Comparison of ENCODE assay signal across 13 cellular contexts in the genomic region with DNA sequence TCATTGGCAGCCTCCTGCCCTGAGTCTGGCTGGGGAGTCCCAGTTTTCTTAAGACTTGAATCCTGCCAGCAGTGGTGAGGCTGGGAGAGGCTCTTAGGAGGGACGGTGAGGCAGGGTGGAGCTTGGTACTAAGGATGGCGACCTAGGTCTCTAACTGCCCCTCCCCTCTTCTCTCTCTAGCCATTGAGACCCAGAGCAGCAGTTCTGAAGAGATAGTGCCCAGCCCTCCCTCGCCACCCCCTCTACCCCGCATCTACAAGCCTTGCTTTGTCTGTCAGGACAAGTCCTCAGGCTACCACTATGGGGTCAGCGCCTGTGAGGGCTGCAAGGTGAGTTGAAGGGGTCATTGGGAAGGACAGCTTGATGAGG. TPM values are rescaled to one million over a fixed set of nuclear protein-coding genes. Genes with fewer than 3 reads are reported as not detected.
DNase-seq lines count a peak whose midpoint lies in the region; ATAC-seq, FAIRE-seq and TF ChIP-seq lines count a peak whose summit lies in the region.
"Had no signal": no experiment of that assay in that cellular context is flagged by ENCODE, and none has a peak within 500 bp of the region (broad histone marks: within the 10 kb centered on the region; RNA-seq: fewer than 3 reads in every experiment).

No MANE protein-coding gene starts in this region.

- H3K4me3 Mint-ChIP-seq in astrocyte (ENCODE audit: unreplicated experiment), result peak overlapping the region; percentile 27
- H3K4me3 Mint-ChIP-seq: activated naive CD4-positive, alpha-beta T cell treated with anti-CD3 and anti-CD28 coated beads, Interleukin-2, amount 50 U/mL, for 24 hours had no signal

- CTCF ChIA-PET in IMR-90 (lab: Yijun Ruan, JAX), result no interaction called here

- H4K20me1 ChIP-seq in IMR-90 (ENCODE audit: insufficient read depth, low read length) (peaks cover 74% of the 10 kb centered on the region), astrocyte (ENCODE audit: insufficient read depth, low read length) (peaks cover 78% of the 10 kb centered on the region)

- H3K4me1 ChIP-seq in IMR-90 (ENCODE audit: control insufficient read depth, insufficient read depth, low read length), result peaks cover 59% of the 10 kb centered on the region
- peaks cover 73% of the 10 kb centered on the region for H3K4me1 ChIP-seq in astrocyte (ENCODE audit: insufficient read depth, low read length)
- H3K4me1 ChIP-seq in lung (ENCODE audit: control insufficient read depth in 2 of 2, insufficient read depth in 2 of 2, low read length in 2 of 2), result peaks cover 38 to 54% of the 10 kb centered on the region in 2 donors
- H3K4me1 ChIP-seq in spleen, result peaks cover 67 to 100% (median 97%) of the 10 kb centered on the region in 6 donors

- H2AFZ ChIP-seq in IMR-90 (replicated peaks; ENCODE audit: low read length, poor library complexity) (no peak overlapping the region), astrocyte (ENCODE audit: low read depth, low read length) (no peak overlapping the region)

- no peak for TF ChIP-seq POLR2A in IMR-90 (IDR thresholded peaks at IDR 0.05; ENCODE audit: low read depth, low read length)
- TF ChIP-seq POLR2A in spleen (IDR thresholded peaks at IDR 0.05), result no peak
- no peak for TF ChIP-seq POLR2A in GM18505 (IDR thresholded peaks at IDR 0.05; ENCODE audit: borderline replicate concordance, extremely low read depth, insufficient read depth, insufficient read length)

- H3K14ac ChIP-seq in IMR-90 (replicated peaks; ENCODE audit: low read depth, low read length), result no peak overlapping the region

- no peak overlapping the region for H2BK120ac ChIP-seq in IMR-90 (ENCODE audit: low read depth, low read length)

- TF ChIP-seq CTCF in IMR-90 (conservative IDR thresholded peaks at IDR 0.05; ENCODE audit: low read depth, low read length), result no peak
- TF ChIP-seq CTCF in astrocyte (IDR thresholded peaks at IDR 0.05; ENCODE audit: insufficient read depth, low read depth, low read length), result no peak
- no peak for TF ChIP-seq CTCF in lung (IDR thresholded peaks at IDR 0.05; ENCODE audit: control extremely low read depth, extremely low read depth)
- TF ChIP-seq CTCF in spleen (IDR thresholded peaks at IDR 0.05 in 8 of 11, conservative IDR thresholded peaks at IDR 0.05 in 3 of 11), result no peak

- ATAC-seq in IMR-90 (ENCODE audit: low read depth) (no peak), lung (ENCODE audit: insufficient read depth, low FRiP score) (no peak), GM21447 (IDR thresholded peaks at IDR 0.05; ENCODE audit: unreplicated experiment) (no peak), GM18505 (IDR thresholded peaks at IDR 0.05; ENCODE audit: unreplicated experiment) (no peak)

- peak overlapping the region; percentile 45 for H3K4ac ChIP-seq in IMR-90 (ENCODE audit: low read depth, low read length)

- H4K5ac ChIP-seq in IMR-90 (ENCODE audit: low read depth, low read length), result no peak overlapping the region; the same call in 1 of the 2 replicates

- H3K27ac ChIP-seq in IMR-90 (ENCODE audit: insufficient read depth, low read length) (no peak overlapping the region), astrocyte (ENCODE audit: low read depth, low read length) (no peak overlapping the region), lung (ENCODE audit: low read depth in 1 of 2, low read length in 1 of 2) (peak overlapping the region; percentile 6 to 71), spleen (peak overlapping the region; percentile 40 to 97 (median 92))

- no peak overlapping the region for H3K18ac ChIP-seq in IMR-90 (ENCODE audit: low read depth, low read length)

- no peak overlapping the region for H2BK20ac ChIP-seq in IMR-90 (ENCODE audit: low read depth, low read length)

- H3K36me3 Mint-ChIP-seq in astrocyte (ENCODE audit: low read depth, unreplicated experiment), result peaks cover 13% of the 10 kb centered on the region

- H3K27ac Mint-ChIP-seq in astrocyte (ENCODE audit: unreplicated experiment), result peak overlapping the region; percentile 72

- no peaks in the 10 kb centered on the region for H3K27me3 ChIP-seq in IMR-90 (ENCODE audit: control insufficient read depth, insufficient read depth, low read length)
- no peaks in the 10 kb centered on the region for H3K27me3 ChIP-seq in astrocyte (ENCODE audit: insufficient read depth, low read length)
- no peaks in the 10 kb centered on the region for H3K27me3 ChIP-seq in lung (ENCODE audit: control insufficient read depth, insufficient read depth)
- no peaks in the 10 kb centered on the region for H3K27me3 ChIP-seq in spleen (replicated peaks in 1 of 7)

- H3K36me3 ChIP-seq in IMR-90 (ENCODE audit: control insufficient read depth, insufficient read depth, low read length), result peaks cover 41% of the 10 kb centered on the region
- H3K36me3 ChIP-seq in astrocyte (ENCODE audit: insufficient read depth, low read length), result peaks cover 21% of the 10 kb centered on the region
- peaks cover 0 to 44% of the 10 kb centered on the region in 2 donors for H3K36me3 ChIP-seq in lung (ENCODE audit: control insufficient read depth in 2 of 2, insufficient read depth in 2 of 2, low read length in 2 of 2)
- H3K36me3 ChIP-seq in spleen, result peaks cover 0 to 54% (median 37%) of the 10 kb centered on the region in 6 donors

- H3K4me3 ChIP-seq in IMR-90 (ENCODE audit: insufficient read depth, low read depth, low read length) (no peak overlapping the region), astrocyte (ENCODE audit: insufficient read depth, low read depth, low read length) (no peak overlapping the region), lung (no peak overlapping the region), spleen (peak overlapping the region in 6 of 8 donors; percentile 5 to 78 (median 13))

- H3K9me3 Mint-ChIP-seq in astrocyte (ENCODE audit: unreplicated experiment), result no peaks in the 10 kb centered on the region
- H3K9me3 Mint-ChIP-seq: activated naive CD4-positive, alpha-beta T cell treated with anti-CD3 and anti-CD28 coated beads, Interleukin-2, amount 50 U/mL, for 24 hours had no signal

- no peak overlapping the region for H3K56ac ChIP-seq in IMR-90 (ENCODE audit: extremely low read depth, insufficient read depth, low read length)

- H2AK5ac ChIP-seq in IMR-90 (ENCODE audit: low read depth, low read length), result peak overlapping the region; percentile 67; the same call in 1 of the 2 replicates

- H3K4me2 ChIP-seq in IMR-90 (ENCODE audit: low read depth, low read length), result peak overlapping the region; percentile 21; the same call in 1 of the 2 replicates
- peak overlapping the region; percentile 62 for H3K4me2 ChIP-seq in astrocyte (ENCODE audit: low read length)

- no peak overlapping the region for H2AK9ac ChIP-seq in IMR-90 (replicated peaks; ENCODE audit: low read depth, low read length, poor library complexity)

- H4K91ac ChIP-seq in IMR-90 (ENCODE audit: insufficient read depth, low read depth, low read length), result no peak overlapping the region

- POLR2A ChIA-PET in IMR-90 (lab: Charles Lee; ENCODE audit: unreplicated experiment), result no interaction called here

- intact Hi-C loops in IMR-90 (cut with micrococcal nuclease), result no loop called here
- intact Hi-C loops in spleen (cut with DNase I; ENCODE audit: low total_unique reads), result no loop called here

- dilution Hi-C loops in IMR-90 (cut with HindIII; ENCODE audit: low sequenced_read_pairs, unreplicated experiment), result no loop called here

- no CpG with 5 or more reads among the region's 5 CpGs for WGBS in IMR-90 (ENCODE audit: extremely low coverage in 2 of 2, insufficient read length in 1 of 2), 2 experiments
- WGBS in lung, 2 donors, result 48 to 81% methylated on average over 5 of the region's 5 CpGs
- WGBS in spleen, 5 donors, result 46 to 69% (median 61%) methylated on average over 5 of the region's 5 CpGs

- 0 out of 3 replicates have a peak overlapping the region, but pooled peaks have one; percentile 43 for H2BK15ac ChIP-seq in IMR-90 (ENCODE audit: low read depth, low read length)

- TF ChIP-seq RAD21 in IMR-90 (IDR thresholded peaks at IDR 0.05; ENCODE audit: low read length), result no peak

- H3K23ac ChIP-seq in IMR-90 (ENCODE audit: low read depth, low read length), result no peak overlapping the region

- no peak overlapping the region for H3K9ac ChIP-seq in IMR-90 (ENCODE audit: low read depth, low read length)
- H3K9ac ChIP-seq in astrocyte (ENCODE audit: low read length), result no peak overlapping the region

- in situ Hi-C loops in IMR-90 (cut with MboI; ENCODE audit: low sequenced_read_pairs), result no loop called here

- BruUV-seq in IMR-90 (replicated peaks; lab: Mats Ljungman, UMichigan), result no TSS peak

- peaks cover 76% of the 10 kb centered on the region for H3K79me2 ChIP-seq in astrocyte (ENCODE audit: insufficient read depth, low read length)

- no peak for FAIRE-seq in astrocyte (lab: Jason Lieb, UNC)
- FAIRE-seq: GM19239 had no signal

- peak overlapping the region in 1 of 2 experiments; percentile 52; a peak in 1 of 4 replicates for H4K8ac ChIP-seq in IMR-90 (ENCODE audit: low read depth in 2 of 2, low read length in 2 of 2)

- peaks cover 54 to 95% of the 10 kb centered on the region in 2 experiments for H3K79me1 ChIP-seq in IMR-90 (ENCODE audit: low read depth in 1 of 2, low read length in 2 of 2)

- H3K9me1 ChIP-seq in IMR-90 (ENCODE audit: insufficient read depth, low read length), result peaks cover 23% of the 10 kb centered on the region

- no peaks in the 10 kb centered on the region for H3K9me3 ChIP-seq in IMR-90 (ENCODE audit: control insufficient read depth, insufficient read depth, low read length)
- no peaks in the 10 kb centered on the region for H3K9me3 ChIP-seq in astrocyte (ENCODE audit: insufficient read depth, low read depth, low read length)
- no peaks in the 10 kb centered on the region for H3K9me3 ChIP-seq in lung (ENCODE audit: control insufficient read depth in 2 of 2, insufficient read depth in 1 of 2, low read length in 1 of 2)
- no peaks in the 10 kb centered on the region for H3K9me3 ChIP-seq in spleen

- DNase-seq in IMR-90 (no peak), astrocyte (ENCODE audit: low read depth) (no peak), lung (ENCODE audit: low spot score) (no peak), spleen (peak; percentile 73), NCI-H748 (lab: John Stamatoyannopoulos, UW; ENCODE audit: unreplicated experiment) (no peak), AG08396 (ENCODE audit: low spot score) (no peak)
- DNase-seq: Kasumi-1; NK-92 treated with Interleukin-12 subunit alpha and Interleukin-12 subunit beta, amount 100 ng/mL, for 24 hours had no signal

- no peak overlapping the region for H2BK5ac ChIP-seq in IMR-90 (ENCODE audit: low read depth, low read length, poor library complexity, severe bottlenecking)

- no peaks in the 10 kb centered on the region for H3K27me3 Mint-ChIP-seq in astrocyte (ENCODE audit: low read depth, unreplicated experiment)
- H3K27me3 Mint-ChIP-seq: activated naive CD4-positive, alpha-beta T cell treated with anti-CD3 and anti-CD28 coated beads, Interleukin-2, amount 50 U/mL, for 24 hours had no signal

- peaks cover 56% of the 10 kb centered on the region for H3K4me1 Mint-ChIP-seq in astrocyte (ENCODE audit: low read depth, unreplicated experiment)

RNA-seq across cellular contexts. Expression of a gene that starts 16.4 kb away (rescaled TPM):
- total RNA-seq in IMR-90 (2012; rRNA removed) (not detected in 2 replicates), astrocyte (0.34 and 0.43 TPM in 2 replicates), lung (1 to 10 TPM in 1 of 2 donors, not detected in 1; 3.6 TPM), spleen (10 to 100 TPM in 4 of 7 donors, 1 to 10 TPM in 3; 7.3 to 15.0 (median 10.4) TPM)
- polyA plus RNA-seq in IMR-90 (2012; rRNA removed) (0.10 and 0.39 TPM in 2 replicates), lung (1 to 10 TPM in 1 of 2 donors, under 1 TPM in 1; 0.53 to 1.4 TPM), spleen (1 to 10 TPM in 1 of 3 donors, under 1 TPM in 2; 0.20 to 1.1 (median 0.33) TPM)
- polyA plus RNA-seq in IMR-90 (2012; cell fraction: cytosol; rRNA removed), result 0.11 and 1.0 TPM in 2 replicates
- 0.80 and 0.91 TPM in 2 replicates for polyA plus RNA-seq in IMR-90 (2012; cell fraction: nucleus; rRNA removed; ENCODE audit: low replicate concordance)
- total RNA-seq: myocyte had no signal

RNA-seq across cellular contexts. Expression of a gene that starts 39.1 kb away (rescaled TPM):
- total RNA-seq in IMR-90 (2012; rRNA removed), result 7.2 and 9.0 TPM in 2 replicates
- polyA plus RNA-seq in IMR-90 (2012; rRNA removed), result 12.7 and 13.6 TPM in 2 replicates
- polyA plus RNA-seq in IMR-90 (2012; cell fraction: cytosol; rRNA removed), result 11.3 and 18.9 TPM in 2 replicates
- polyA plus RNA-seq in IMR-90 (2012; cell fraction: nucleus; rRNA removed; ENCODE audit: low replicate concordance), result 11.5 and 14.7 TPM in 2 replicates
- total RNA-seq in astrocyte, result 37.6 and 38.8 TPM in 2 replicates
- 10 to 100 TPM; 36.4 to 75.3 TPM for total RNA-seq in lung
- 10 to 100 TPM; 49.8 to 51.7 TPM for polyA plus RNA-seq in lung
- total RNA-seq in spleen, result 10 to 100 TPM; 56.6 to 95.1 (median 71.2) TPM
- 10 to 100 TPM; 13.3 to 28.3 (median 14.8) TPM for polyA plus RNA-seq in spleen

Comparison
In these comparisons a context has a peak if more than half of its experiments do, and no peak if none do; other contexts are left out.
1. H3K27ac ChIP-seq: peak in lung (2 of 2) and spleen (8 of 8); none in IMR-90 (single experiment) and astrocyte (single experiment).
2. H3K4me3 ChIP-seq: peak in spleen (6 of 8); none in IMR-90 (single experiment), astrocyte (single experiment) and lung (single experiment).